Comparison of ENCODE assay signal across 18 cellular contexts in genomic region chr13:82116422-82116989, GRCh38.
DNase-seq lines count a peak whose midpoint lies in the region; ATAC-seq and TF ChIP-seq lines count a peak whose summit lies in the region.
"Had no signal": no experiment of that assay in that cellular context is flagged by ENCODE, and none has a peak within 500 bp of the region (broad histone marks: within the 10 kb centered on the region; RNA-seq: fewer than 3 reads in every experiment).

No MANE protein-coding gene starts in this region.

- DNase-seq in A673 (ENCODE audit: low spot score) (peak; percentile 4), NCI-H2081 treated with DMSO at 0.1 percent for 48 hours (lab: John Stamatoyannopoulos, UW) (peak; percentile 31), NCI-H69 (lab: John Stamatoyannopoulos, UW) (peak; percentile 78)
- DNase-seq: ACHN; BE2C; Caco-2; CD4-positive, alpha-beta T cell; DMS79; GF-D8; HCEC 1CT; IMR-90; KBM-7 had no signal

- H3K9ac ChIP-seq in neural cell (ENCODE audit: low read length) = peak overlapping the region; percentile 29

- ATAC-seq in GM18868 (IDR thresholded peaks at IDR 0.05; ENCODE audit: unreplicated experiment) = no peak
- no peak for ATAC-seq in HG03039 (IDR thresholded peaks at IDR 0.05; ENCODE audit: unreplicated experiment)
- ATAC-seq: GM23338 had no signal

- no peaks in the 10 kb centered on the region for H3K79me2 ChIP-seq in neural cell (replicated peaks; ENCODE audit: insufficient read depth, low read length)

- H3K27ac ChIP-seq in A673 (ENCODE audit: low read depth, low read length, poor library complexity, severe bottlenecking) (no peak overlapping the region), neural cell (ENCODE audit: low read length) (peak overlapping the region; percentile 90)
- H3K27ac ChIP-seq: C4-2B, HL-60 had no signal

- TF ChIP-seq EP300 in neural cell (conservative IDR thresholded peaks at IDR 0.05; ENCODE audit: poor library complexity, severe bottlenecking) = peak; percentile 96

- H2AFZ ChIP-seq in neural cell (ENCODE audit: low read depth, low read length) = no peak overlapping the region
- H2AFZ ChIP-seq: GM23338 had no signal

- CTCF ChIA-PET in A673 (lab: Charles Lee) = no interaction called here

- no peaks in the 10 kb centered on the region for H3F3A ChIP-seq in neural cell (ENCODE audit: insufficient read depth, low read length, poor library complexity, severe bottlenecking)

- H3K9me3 ChIP-seq in A673 (ENCODE audit: low read depth, low read length, poor library complexity, severe bottlenecking) (no peaks in the 10 kb centered on the region), neural cell (ENCODE audit: low read length) (no peaks in the 10 kb centered on the region)
- H3K9me3 ChIP-seq: BE2C, Caco-2 had no signal

- POLR2A ChIA-PET in A673 (lab: Charles Lee; ENCODE audit: low non-redundant PET) = no interaction called here

- H3K36me3 ChIP-seq in A673 (ENCODE audit: insufficient read depth, low read length, poor library complexity, severe bottlenecking) (no peaks in the 10 kb centered on the region), neural cell (ENCODE audit: insufficient read depth, low read length) (no peaks in the 10 kb centered on the region)
- H3K36me3 ChIP-seq: BE2C had no signal

- no peaks in the 10 kb centered on the region for H3K4me1 ChIP-seq in A673 (ENCODE audit: insufficient read depth, low read length, poor library complexity, severe bottlenecking)
- H3K4me1 ChIP-seq: BE2C, Caco-2 had no signal

- H3K27me3 ChIP-seq in A673 (replicated peaks; ENCODE audit: insufficient read depth, low read depth, low read length, poor library complexity) (no peaks in the 10 kb centered on the region), neural cell (ENCODE audit: insufficient read depth, low read depth, low read length) (no peaks in the 10 kb centered on the region)
- H3K27me3 ChIP-seq: BE2C had no signal

- BruUV-seq in A673 (replicated peaks; lab: Mats Ljungman, UMichigan) = no TSS peak

- H4K20me1 ChIP-seq in neural cell (ENCODE audit: insufficient read depth) = no peaks in the 10 kb centered on the region

- peak overlapping the region; percentile 30 for H3K4me2 ChIP-seq in neural cell (ENCODE audit: low read length)
- H3K4me2 ChIP-seq: GM23338 had no signal

- no peaks in the 10 kb centered on the region for H3K9me2 ChIP-seq in neural cell (ENCODE audit: insufficient read depth, low read length)

- peak; percentile 52 for TF ChIP-seq RAD21 in neural cell (conservative IDR thresholded peaks at IDR 0.05)

- H3K4me3 ChIP-seq in A673 (ENCODE audit: low read depth, low read length, poor library complexity, severe bottlenecking) (no peak overlapping the region), neural cell (ENCODE audit: low read length) (peak overlapping the region; percentile 21)
- H3K4me3 ChIP-seq: GM23338 had no signal

- intact Hi-C loops in A673 (cut with micrococcal nuclease; ENCODE audit: unreplicated experiment) = no loop called here

- TF ChIP-seq CTCF in A673 (conservative IDR thresholded peaks at IDR 0.05; ENCODE audit: low read depth, low read length) (no peak), neural cell (IDR thresholded peaks at IDR 0.05; ENCODE audit: poor library complexity, severe bottlenecking) (no peak)

TF ChIP-seq in neural cell, 6 proteins besides CTCF, POLR2A, EP300 and RAD21:
- TF ChIP-seq REST (IDR thresholded peaks at IDR 0.05; ENCODE audit: borderline replicate concordance) (peak; percentile 91), TAF1 (IDR thresholded peaks at IDR 0.05; ENCODE audit: low read depth) (no peak), POLR2AphosphoS5 (IDR thresholded peaks at IDR 0.05) (peak; percentile 78)

Comparison
In these comparisons a context has a peak if more than half of its experiments do, and no peak if none do; other contexts are left out.
1. DNase-seq: peak in every context shown above with its lines; median percentile 78 in NCI-H69; 31 in NCI-H2081 treated with DMSO at 0.1 percent for 48 hours; 4 in A673.